In genomic region chr3:124542483-124542882, GRCh38 we compare ENCODE assay signal across 1 cellular context.
TF ChIP-seq lines count a peak whose summit lies in the region.

No MANE protein-coding gene starts in this region.

TF ChIP-seq in GM23338, 12 proteins besides CTCF, POLR2A, EP300 and RAD21:
- no peak for TF ChIP-seq ZNF462 (CRISPR knock-in tag; IDR thresholded peaks at IDR 0.05)
- no peak for TF ChIP-seq EZH2 (IDR thresholded peaks at IDR 0.05; ENCODE audit: low read depth, unreplicated experiment)
- TF ChIP-seq JUNB (IDR thresholded peaks at IDR 0.05; ENCODE audit: unreplicated experiment), result no peak
- no peak for TF ChIP-seq STAT1 (IDR thresholded peaks at IDR 0.05; ENCODE audit: unreplicated experiment)
- no peak for TF ChIP-seq EZH2phosphoT487 (IDR thresholded peaks at IDR 0.05; ENCODE audit: unreplicated experiment)
